In the genomic region with DNA sequence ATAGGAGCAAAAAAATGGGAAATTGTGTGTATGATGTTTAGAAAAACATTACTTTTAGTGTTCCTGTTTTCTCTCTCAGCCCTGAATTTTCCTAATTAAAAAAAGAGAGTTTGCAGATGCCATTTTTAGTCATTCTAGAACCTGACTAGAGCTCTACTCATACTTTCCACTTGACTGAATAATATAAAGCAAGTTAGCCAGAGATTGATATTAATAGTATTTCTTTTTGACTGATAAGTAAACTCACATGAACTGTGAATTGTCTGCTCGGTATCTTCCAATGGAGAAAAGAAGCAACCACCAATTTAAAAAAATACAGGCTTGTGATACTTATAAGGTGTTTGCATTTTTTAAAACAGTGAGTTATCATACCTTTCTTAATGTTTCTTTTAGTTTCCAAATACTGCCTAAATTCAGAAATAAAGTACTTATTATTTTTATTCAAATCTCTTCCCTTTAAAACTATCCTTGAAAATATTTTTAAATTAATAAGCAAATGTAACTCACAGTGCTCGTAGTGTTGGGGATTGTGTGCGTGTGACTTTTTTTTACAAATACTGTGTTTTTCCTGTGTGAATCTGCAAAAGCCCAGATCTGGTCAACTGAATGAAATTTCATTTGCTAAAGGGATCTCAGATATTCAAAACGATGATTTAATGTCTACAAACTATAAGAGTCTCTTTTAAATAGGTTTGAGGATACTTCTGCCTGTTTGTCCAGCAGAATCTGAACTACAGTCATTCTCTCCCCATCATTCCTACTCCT, we compare ENCODE assay signal across 14 cellular contexts. TPM values are rescaled to one million over a fixed set of nuclear protein-coding genes. Genes with fewer than 3 reads are reported as not detected.
DNase-seq lines count a peak whose midpoint lies in the region; ATAC-seq and TF ChIP-seq lines count a peak whose summit lies in the region.
"Had no signal": no experiment of that assay in that cellular context is flagged by ENCODE, and none has a peak within 500 bp of the region (broad histone marks: within the 10 kb centered on the region; RNA-seq: fewer than 3 reads in every experiment).

No MANE protein-coding gene starts in this region.

- H3K27ac Mint-ChIP-seq in dendritic cell treated with granulocyte-macrophage colony-stimulating factor and Interleukin-4, amounts not matched to agents 40 ng/mL and 50 ng/mL, for 4 days, result peak overlapping the region; percentile 55

- POLR2A ChIA-PET in OCI-LY7 (lab: Charles Lee), result interaction anchor here (0.7 to 2.2 kb wide), 6 partner anchors 8 to 122 kb away, joined by 3 to 9 read pairs (median 4); no protein-coding TSS in a partner anchor

- no peak overlapping the region for H3K4me3 Mint-ChIP-seq in dendritic cell treated with granulocyte-macrophage colony-stimulating factor and Interleukin-4, amounts not matched to agents 40 ng/mL and 50 ng/mL, for 4 days

- H3K4me1 Mint-ChIP-seq in dendritic cell treated with granulocyte-macrophage colony-stimulating factor and Interleukin-4, amounts not matched to agents 40 ng/mL and 50 ng/mL, for 4 days (ENCODE audit: low read depth), result peaks cover 45% of the 10 kb centered on the region

- intact Hi-C loops in left ventricle myocardium superior (cut with micrococcal nuclease), result no loop called here
- intact Hi-C loops in right cardiac atrium (cut with DNase I), result loop anchor here in 1 of 4 donors (10.0 kb wide), 1 partner anchor 115 kb away; no protein-coding TSS in a partner anchor
- intact Hi-C loops in OCI-LY7 (cut with micrococcal nuclease; ENCODE audit: unreplicated experiment), result loop anchor here (10.0 kb wide), 3 partner anchors 125 to 755 kb away; a partner anchor contains a TSS
- intact Hi-C loops in dendritic cell treated with granulocyte-macrophage colony-stimulating factor and Interleukin-4, amounts not matched to agents 40 ng/mL and 50 ng/mL, for 4 days (cut with micrococcal nuclease), result no loop called here
- intact Hi-C loops in esophagus squamous epithelium (cut with DNase I), result no loop called here

- H3K9me3 Mint-ChIP-seq in dendritic cell treated with granulocyte-macrophage colony-stimulating factor and Interleukin-4, amounts not matched to agents 40 ng/mL and 50 ng/mL, for 4 days, result no peaks in the 10 kb centered on the region

- TF ChIP-seq POLR2A in esophagus squamous epithelium (IDR thresholded peaks at IDR 0.05) (no peak), GM18505 (IDR thresholded peaks at IDR 0.05; ENCODE audit: borderline replicate concordance, extremely low read depth, insufficient read depth, insufficient read length) (no peak)

- H4K20me1 ChIP-seq in OCI-LY7 (ENCODE audit: insufficient read depth, low read length), result peaks cover 12% of the 10 kb centered on the region; the same call in 1 of the 2 replicates

- no peak overlapping the region for H2AFZ ChIP-seq in OCI-LY7 (ENCODE audit: low read length)

- no peaks in the 10 kb centered on the region for H3K27me3 ChIP-seq in right cardiac atrium (ENCODE audit: control insufficient read depth, insufficient read depth)
- no peaks in the 10 kb centered on the region for H3K27me3 ChIP-seq in esophagus squamous epithelium

- TF ChIP-seq CTCF in OCI-LY7 (conservative IDR thresholded peaks at IDR 0.05; ENCODE audit: low read length) (no peak), esophagus squamous epithelium (IDR thresholded peaks at IDR 0.05) (no peak)

- H3K4me1 ChIP-seq in right cardiac atrium (ENCODE audit: control insufficient read depth, insufficient read depth, low read length), result no peaks in the 10 kb centered on the region
- H3K4me1 ChIP-seq in OCI-LY7 (ENCODE audit: insufficient read depth, low read length, poor library complexity, severe bottlenecking), result peaks cover 71% of the 10 kb centered on the region
- H3K4me1 ChIP-seq in esophagus squamous epithelium, result peaks cover 0 to 80% (median 22%) of the 10 kb centered on the region in 3 donors

- ATAC-seq in left ventricle myocardium superior (peak; percentile 51), right cardiac atrium (no peak), GM18505 (IDR thresholded peaks at IDR 0.05; ENCODE audit: unreplicated experiment) (no peak)

- BruUV-seq in OCI-LY7 (replicated peaks; lab: Mats Ljungman, UMichigan), result no TSS peak

- H3K79me2 ChIP-seq in OCI-LY7 (ENCODE audit: insufficient read depth, low read depth, low read length), result peaks cover 99% of the 10 kb centered on the region

- DNase-seq in left ventricle myocardium superior (no peak), right cardiac atrium (no peak), OCI-LY7 (ENCODE audit: low spot score) (no peak), esophagus squamous epithelium (lab: John Stamatoyannopoulos, UW) (no peak), C1 segment of cervical spinal cord (lab: John Stamatoyannopoulos, UW) (no peak), NCI-H1436 treated with DMSO at 0.1 percent for 48 hours (lab: John Stamatoyannopoulos, UW) (no peak)
- DNase-seq: DMS53; NCI-H1105; NCI-H226; nucleus accumbens; SHP77 treated with DMSO at 0.1 percent for 48 hours; stimulated activated CD4-positive, alpha-beta T cell treated with anti-CD3 and anti-CD28 coated beads, Interleukin-4, amount 100 ng/mL, for 24 hours had no signal

- H3K27ac ChIP-seq in right cardiac atrium (ENCODE audit: low read length), result no peak overlapping the region
- peak overlapping the region; percentile 41 for H3K27ac ChIP-seq in OCI-LY7 (ENCODE audit: low read depth, low read length, poor library complexity, severe bottlenecking)
- peak overlapping the region in 1 of 4 donors; percentile 8 for H3K27ac ChIP-seq in esophagus squamous epithelium

- 72% methylated on average over 4 of the region's 4 CpGs for WGBS in right cardiac atrium
- 78 to 86% methylated on average over 4 of the region's 4 CpGs for WGBS in esophagus squamous epithelium, 2 donors

- no peaks in the 10 kb centered on the region for H3K9me2 ChIP-seq in OCI-LY7 (ENCODE audit: insufficient read depth, low read length)

- H3K36me3 ChIP-seq in OCI-LY7 (ENCODE audit: insufficient read depth, low read length) (peaks cover 29% of the 10 kb centered on the region), esophagus squamous epithelium (no peaks in the 10 kb centered on the region)

- H3K36me3 Mint-ChIP-seq in dendritic cell treated with granulocyte-macrophage colony-stimulating factor and Interleukin-4, amounts not matched to agents 40 ng/mL and 50 ng/mL, for 4 days (ENCODE audit: low read depth), result peaks cover 31% of the 10 kb centered on the region

- H3K27me3 Mint-ChIP-seq in dendritic cell treated with granulocyte-macrophage colony-stimulating factor and Interleukin-4, amounts not matched to agents 40 ng/mL and 50 ng/mL, for 4 days, result no peaks in the 10 kb centered on the region

- no peaks in the 10 kb centered on the region for H3K9me3 ChIP-seq in right cardiac atrium (ENCODE audit: control insufficient read depth, low read length)
- H3K9me3 ChIP-seq in OCI-LY7 (ENCODE audit: low read length), result no peaks in the 10 kb centered on the region
- H3K9me3 ChIP-seq in esophagus squamous epithelium, result no peaks in the 10 kb centered on the region

- H3K4me2 ChIP-seq in OCI-LY7 (ENCODE audit: low read length), result peak overlapping the region; percentile 68

- CTCF ChIA-PET in OCI-LY7 (lab: Charles Lee; ENCODE audit: unreplicated experiment), result no interaction called here

- no peak overlapping the region for H3K4me3 ChIP-seq in right cardiac atrium (ENCODE audit: low read length)
- peak overlapping the region; percentile 39 for H3K4me3 ChIP-seq in OCI-LY7 (ENCODE audit: low read depth, low read length, poor library complexity, severe bottlenecking)
- H3K4me3 ChIP-seq in esophagus squamous epithelium, result no peak overlapping the region

RNA-seq across cellular contexts. Expression of a gene that starts 9.8 kb away (rescaled TPM):
- total RNA-seq in left ventricle myocardium superior (102 TPM), right cardiac atrium (100 to 1,000 TPM; 104 to 128 (median 111) TPM), OCI-LY7 (2022) (72.0 and 86.3 TPM in 2 replicates), esophagus squamous epithelium (100 to 1,000 TPM in 1 of 4 donors, 10 to 100 TPM in 3; 24.3 to 111 (median 43.3) TPM)
- 110 TPM for polyA plus RNA-seq in right cardiac atrium
- total RNA-seq in OCI-LY7 (2014; rRNA removed; shearing (Covaris generic)), result 8.5 and 10.4 TPM in 2 replicates
